8 cellular contexts compared by ENCODE assay signal in genomic region chr10:133335238-133336122, GRCh38. TPM values are rescaled to one million over a fixed set of nuclear protein-coding genes. Genes with fewer than 3 reads are reported as not detected.
A peak's percentile ranks its signal among the peaks of the same experiment; 100 is the strongest.
DNase-seq lines count a peak whose midpoint lies in the region; ATAC-seq and TF ChIP-seq lines count a peak whose summit lies in the region.

No MANE protein-coding gene starts in this region.

- H3K27ac ChIP-seq in cardiac muscle cell (no peak overlapping the region), prostate gland (no peak overlapping the region)

- TF ChIP-seq CTCF in cardiac muscle cell (IDR thresholded peaks at IDR 0.05; ENCODE audit: low read depth, low read length) (no peak), prostate gland (IDR thresholded peaks at IDR 0.05) (no peak), type B pancreatic cell (conservative IDR thresholded peaks at IDR 0.05) (no peak)

- H3K36me3 ChIP-seq in cardiac muscle cell, result no peaks in the 10 kb centered on the region
- no peaks in the 10 kb centered on the region for H3K36me3 ChIP-seq in prostate gland

- intact Hi-C loops in prostate gland (cut with DNase I), result no loop called here

- H3K27me3 Mint-ChIP-seq in activated naive CD8-positive, alpha-beta T cell treated with anti-CD3 and anti-CD28 coated beads, Interleukin-2, amount 10 ng/mL, durations not matched to agents 7 days and 5 days, result peaks cover 34% of the 10 kb centered on the region
- peaks cover 42% of the 10 kb centered on the region for H3K27me3 Mint-ChIP-seq in type B pancreatic cell

- peak; percentile 52 for ATAC-seq in activated naive CD8-positive, alpha-beta T cell treated with anti-CD3 and anti-CD28 coated beads, Interleukin-2, amount 10 ng/mL, durations not matched to agents 7 days and 5 days (ENCODE audit: low read depth)

- peak; percentile 79 for DNase-seq in DMS 273 (lab: John Stamatoyannopoulos, UW; ENCODE audit: unreplicated experiment)
- peak; percentile 52 for DNase-seq in SK-N-DZ (ENCODE audit: low spot score)
- DNase-seq in activated naive CD8-positive, alpha-beta T cell treated with anti-CD3 and anti-CD28 coated beads, Interleukin-2, amount 10 ng/mL, durations not matched to agents 7 days and 5 days, result peak; percentile 80
- peak in 1 of 2 donors; percentile 79 for DNase-seq in cardiac muscle cell (ENCODE audit: low read depth in 1 of 2, low spot score in 1 of 2)
- DNase-seq in prostate gland (ENCODE audit: low spot score), result no peak
- no peak for DNase-seq in type B pancreatic cell (ENCODE audit: extremely low spot score, unreplicated experiment)
- DNase-seq in NOMO-1 treated with DMSO at 0.1 percent for 48 hours (lab: John Stamatoyannopoulos, UW; ENCODE audit: unreplicated experiment), result no peak
- no peak for DNase-seq in NCI-H1436 (lab: John Stamatoyannopoulos, UW)

- TF ChIP-seq POLR2A in prostate gland (IDR thresholded peaks at IDR 0.05), result no peak

- peaks cover 1% of the 10 kb centered on the region for H3K4me1 Mint-ChIP-seq in activated naive CD8-positive, alpha-beta T cell treated with anti-CD3 and anti-CD28 coated beads, Interleukin-2, amount 10 ng/mL, durations not matched to agents 7 days and 5 days
- H3K4me1 Mint-ChIP-seq in type B pancreatic cell (ENCODE audit: unreplicated experiment), result no peaks in the 10 kb centered on the region

- H3K36me3 Mint-ChIP-seq in activated naive CD8-positive, alpha-beta T cell treated with anti-CD3 and anti-CD28 coated beads, Interleukin-2, amount 10 ng/mL, durations not matched to agents 7 days and 5 days, result no peaks in the 10 kb centered on the region
- no peaks in the 10 kb centered on the region for H3K36me3 Mint-ChIP-seq in type B pancreatic cell

- H3K4me3 ChIP-seq in cardiac muscle cell (peak overlapping the region; percentile 13), prostate gland (peak overlapping the region; percentile 11 to 14)

- H3K27me3 ChIP-seq in cardiac muscle cell (peaks cover 68% of the 10 kb centered on the region), prostate gland (replicated peaks; ENCODE audit: insufficient read depth) (peaks cover 24% of the 10 kb centered on the region)

- H3K4me3 Mint-ChIP-seq in activated naive CD8-positive, alpha-beta T cell treated with anti-CD3 and anti-CD28 coated beads, Interleukin-2, amount 10 ng/mL, durations not matched to agents 7 days and 5 days, result peak overlapping the region; percentile 53
- H3K4me3 Mint-ChIP-seq in type B pancreatic cell, result peak overlapping the region; percentile 22

- POLR2A ChIA-PET in activated naive CD8-positive, alpha-beta T cell treated with anti-CD3 and anti-CD28 coated beads, Interleukin-2, amount 10 ng/mL, durations not matched to agents 7 days and 5 days (lab: Charles Lee), result interaction anchor here (1.9 kb wide), 2 partner anchors 12 to 22 kb away, joined by 4 read pairs; partner anchors contain the start of gene FUOM

- no peaks in the 10 kb centered on the region for H3K9me3 Mint-ChIP-seq in activated naive CD8-positive, alpha-beta T cell treated with anti-CD3 and anti-CD28 coated beads, Interleukin-2, amount 10 ng/mL, durations not matched to agents 7 days and 5 days
- peaks cover 5% of the 10 kb centered on the region for H3K9me3 Mint-ChIP-seq in type B pancreatic cell

- no peak overlapping the region for H3K27ac Mint-ChIP-seq in activated naive CD8-positive, alpha-beta T cell treated with anti-CD3 and anti-CD28 coated beads, Interleukin-2, amount 10 ng/mL, durations not matched to agents 7 days and 5 days
- H3K27ac Mint-ChIP-seq in type B pancreatic cell, result no peak overlapping the region

- peaks cover 3% of the 10 kb centered on the region for H3K4me1 ChIP-seq in cardiac muscle cell (ENCODE audit: low read depth)
- H3K4me1 ChIP-seq in prostate gland (replicated peaks), result peaks cover 15% of the 10 kb centered on the region

- H3K9me3 ChIP-seq in cardiac muscle cell (ENCODE audit: low read depth) (no peaks in the 10 kb centered on the region), prostate gland (no peaks in the 10 kb centered on the region)

- under 1% methylated on average over 56 of the region's 76 CpGs for WGBS in prostate gland

RNA-seq across cellular contexts. Expression of gene CALY, which starts 1.2 kb away (rescaled TPM):
- 23.7 and 70.7 TPM in 2 replicates for polyA plus RNA-seq in SK-N-DZ (2014; cell fraction: cytosol; rRNA removed)
- 24.2 and 37.3 TPM in 2 replicates for polyA plus RNA-seq in SK-N-DZ (2014; cell fraction: nucleus; rRNA removed)
- 1 to 10 TPM; 3.1 to 3.6 TPM for total RNA-seq in activated naive CD8-positive, alpha-beta T cell treated with anti-CD3 and anti-CD28 coated beads, Interleukin-2, amount 10 ng/mL, durations not matched to agents 7 days and 5 days
- total RNA-seq in cardiac muscle cell, result 9.8 and 16.3 TPM in 2 replicates
- polyA plus RNA-seq in cardiac muscle cell, result 12.3 and 14.8 TPM in 2 replicates
- total RNA-seq in prostate gland, result 1 to 10 TPM in 1 of 2 donors, not detected in 1; 9.4 TPM
- 3.6 and 8.5 TPM in 2 replicates for total RNA-seq in type B pancreatic cell (ENCODE audit: low replicate concordance)

RNA-seq across cellular contexts. Expression of gene PRAP1, which starts 11.7 kb away (rescaled TPM):
- 1.4 and 3.7 TPM in 2 replicates for polyA plus RNA-seq in SK-N-DZ (2014; cell fraction: cytosol; rRNA removed)
- 0.29 and 0.78 TPM in 2 replicates for polyA plus RNA-seq in SK-N-DZ (2014; cell fraction: nucleus; rRNA removed)
- total RNA-seq in activated naive CD8-positive, alpha-beta T cell treated with anti-CD3 and anti-CD28 coated beads, Interleukin-2, amount 10 ng/mL, durations not matched to agents 7 days and 5 days, result not detected
- total RNA-seq in cardiac muscle cell (0.35 and 2.3 TPM in 2 replicates), prostate gland (1 to 10 TPM in 1 of 2 donors, not detected in 1; 6.6 TPM), type B pancreatic cell (ENCODE audit: low replicate concordance) (1.3 and 2.8 TPM in 2 replicates)
- 1.6 and 3.5 TPM in 2 replicates for polyA plus RNA-seq in cardiac muscle cell

RNA-seq across cellular contexts. Expression of gene FUOM, which starts 22.3 kb away (rescaled TPM):
- not detected in 2 replicates for polyA plus RNA-seq in SK-N-DZ (2014; cell fraction: cytosol; rRNA removed)
- not detected in 2 replicates for polyA plus RNA-seq in SK-N-DZ (2014; cell fraction: nucleus; rRNA removed)
- 10 to 100 TPM; 15.4 to 17.3 TPM for total RNA-seq in activated naive CD8-positive, alpha-beta T cell treated with anti-CD3 and anti-CD28 coated beads, Interleukin-2, amount 10 ng/mL, durations not matched to agents 7 days and 5 days
- 20.0 and 58.1 TPM in 2 replicates for total RNA-seq in cardiac muscle cell
- 22.1 and 68.5 TPM in 2 replicates for polyA plus RNA-seq in cardiac muscle cell
- 10 to 100 TPM in 1 of 2 donors, 1 to 10 TPM in 1; 8.7 to 11.4 TPM for total RNA-seq in prostate gland
- total RNA-seq in type B pancreatic cell (ENCODE audit: low replicate concordance), result 20.4 and 21.7 TPM in 2 replicates

RNA-seq across cellular contexts. Expression of gene ZNF511, which starts 26.8 kb away (rescaled TPM):
- polyA plus RNA-seq in SK-N-DZ (2014; cell fraction: cytosol; rRNA removed), result 70.5 and 76.0 TPM in 2 replicates
- polyA plus RNA-seq in SK-N-DZ (2014; cell fraction: nucleus; rRNA removed), result 86.7 and 89.6 TPM in 2 replicates
- total RNA-seq in activated naive CD8-positive, alpha-beta T cell treated with anti-CD3 and anti-CD28 coated beads, Interleukin-2, amount 10 ng/mL, durations not matched to agents 7 days and 5 days, result 10 to 100 TPM; 44.5 to 47.4 TPM
- total RNA-seq in cardiac muscle cell, result 53.7 and 67.1 TPM in 2 replicates
- 116 and 150 TPM in 2 replicates for polyA plus RNA-seq in cardiac muscle cell
- total RNA-seq in prostate gland, result 10 to 100 TPM; 52.8 to 57.6 TPM
- 39.7 and 51.9 TPM in 2 replicates for total RNA-seq in type B pancreatic cell (ENCODE audit: low replicate concordance)

RNA-seq across cellular contexts. Expression of gene TUBGCP2, which starts 26.8 kb away (rescaled TPM):
- polyA plus RNA-seq in SK-N-DZ (2014; cell fraction: cytosol; rRNA removed), result 37.0 and 39.5 TPM in 2 replicates
- 75.6 and 78.8 TPM in 2 replicates for polyA plus RNA-seq in SK-N-DZ (2014; cell fraction: nucleus; rRNA removed)
- total RNA-seq in activated naive CD8-positive, alpha-beta T cell treated with anti-CD3 and anti-CD28 coated beads, Interleukin-2, amount 10 ng/mL, durations not matched to agents 7 days and 5 days, result 10 to 100 TPM; 56.4 to 69.3 TPM
- total RNA-seq in cardiac muscle cell (70.2 and 70.8 TPM in 2 replicates), prostate gland (10 to 100 TPM; 53.5 to 78.5 TPM), type B pancreatic cell (ENCODE audit: low replicate concordance) (57.9 and 58.6 TPM in 2 replicates)
- polyA plus RNA-seq in cardiac muscle cell, result 52.3 and 62.4 TPM in 2 replicates

Comparison
In these comparisons a context has a peak if more than half of its experiments do, and no peak if none do; other contexts are left out.
1. DNase-seq: peak in DMS 273 (single experiment), SK-N-DZ (single experiment) and activated naive CD8-positive, alpha-beta T cell treated with anti-CD3 and anti-CD28 coated beads, Interleukin-2, amount 10 ng/mL, durations not matched to agents 7 days and 5 days (single experiment); none in prostate gland (single experiment), type B pancreatic cell (single experiment), NOMO-1 treated with DMSO at 0.1 percent for 48 hours (single experiment) and NCI-H1436 (single experiment).